Comparison of ENCODE assay signal across 22 cellular contexts in the genomic region with DNA sequence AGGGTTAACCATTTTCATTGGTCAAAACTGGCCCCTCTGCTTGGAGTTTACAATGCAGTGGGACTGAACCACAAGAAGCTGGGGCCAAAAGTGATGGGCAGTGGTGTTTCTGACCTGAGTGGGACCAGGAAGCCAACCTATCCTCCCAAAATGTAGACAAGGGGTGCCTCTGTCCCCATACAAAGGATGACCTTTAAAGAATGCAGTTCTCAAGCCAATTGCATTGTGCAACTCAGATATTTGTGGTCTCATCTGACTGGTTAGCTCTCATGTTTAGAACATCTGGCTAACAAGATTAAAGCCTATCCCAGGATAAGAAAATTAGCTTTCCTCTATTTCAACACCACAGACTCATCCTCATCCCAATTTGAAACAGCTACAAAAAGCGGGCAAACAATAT. TPM values are rescaled to one million over a fixed set of nuclear protein-coding genes. Genes with fewer than 3 reads are reported as not detected.
DNase-seq lines count a peak whose midpoint lies in the region; ATAC-seq and TF ChIP-seq lines count a peak whose summit lies in the region.
"Had no signal": no experiment of that assay in that cellular context is flagged by ENCODE, and none has a peak within 500 bp of the region (broad histone marks: within the 10 kb centered on the region; RNA-seq: fewer than 3 reads in every experiment).

No MANE protein-coding gene starts in this region.

- H3K9me3 ChIP-seq in gastroesophageal sphincter (no peaks in the 10 kb centered on the region), mucosa of descending colon (no peaks in the 10 kb centered on the region), osteoblast (ENCODE audit: low read depth, low read length) (peaks cover 4% of the 10 kb centered on the region)
- H3K9me3 ChIP-seq: BLaER1 treated with 17β-estradiol and CSF1 and Interleukin-3, amounts not matched to agents 10 nM and 100 nM; testis had no signal

- H3K27me3 ChIP-seq in gastroesophageal sphincter (no peaks in the 10 kb centered on the region), osteoblast (ENCODE audit: insufficient read depth, low read length) (no peaks in the 10 kb centered on the region)
- H3K27me3 ChIP-seq: BLaER1 treated with 17β-estradiol and CSF1 and Interleukin-3, amounts not matched to agents 10 nM and 100 nM; testis had no signal

- intact Hi-C loops in Right ventricle myocardium inferior (cut with DNase I) (no loop called here), cardiac septum (cut with DNase I) (no loop called here), mucosa of descending colon (cut with DNase I, micrococcal nuclease) (no loop called here)

- no peaks in the 10 kb centered on the region for H4K20me1 ChIP-seq in osteoblast (ENCODE audit: insufficient read depth, low read length)

- TF ChIP-seq POLR2A in gastroesophageal sphincter (IDR thresholded peaks at IDR 0.05), result no peak

- no peak overlapping the region for H3K4me2 ChIP-seq in osteoblast (ENCODE audit: insufficient read depth, low read length)
- H3K4me2 ChIP-seq: BLaER1 treated with 17β-estradiol and CSF1 and Interleukin-3, amounts not matched to agents 10 nM and 100 nM; PC-9 had no signal

- no peak overlapping the region for H2AFZ ChIP-seq in osteoblast (ENCODE audit: low read length)
- H2AFZ ChIP-seq: PC-9 had no signal

- TF ChIP-seq EP300 in gastroesophageal sphincter (IDR thresholded peaks at IDR 0.05), result no peak

- H3K4me1 ChIP-seq in gastroesophageal sphincter (peaks cover 0 to 30% (median 2%) of the 10 kb centered on the region in 3 donors), mucosa of descending colon (ENCODE audit: low read depth) (no peaks in the 10 kb centered on the region), osteoblast (ENCODE audit: insufficient read depth, low read length) (no peaks in the 10 kb centered on the region)

- no peaks in the 10 kb centered on the region for H3K36me3 ChIP-seq in gastroesophageal sphincter
- H3K36me3 ChIP-seq in mucosa of descending colon (ENCODE audit: low read depth), result no peaks in the 10 kb centered on the region
- H3K36me3 ChIP-seq in osteoblast (ENCODE audit: insufficient read depth, low read length), result no peaks in the 10 kb centered on the region

- TF ChIP-seq CTCF in gastroesophageal sphincter (IDR thresholded peaks at IDR 0.05) (no peak), mucosa of descending colon (IDR thresholded peaks at IDR 0.05) (no peak), osteoblast (IDR thresholded peaks at IDR 0.05; ENCODE audit: extremely low read depth, low read depth, low read length) (no peak)

- no peaks in the 10 kb centered on the region for H3K79me2 ChIP-seq in osteoblast (ENCODE audit: insufficient read depth, low read length)

- H3K27ac ChIP-seq in gastroesophageal sphincter (peak overlapping the region in 3 of 4 donors; percentile 41 to 55 (median 50)), osteoblast (ENCODE audit: low read depth, low read length) (no peak overlapping the region)
- H3K27ac ChIP-seq: 22Rv1; BLaER1 treated with 17β-estradiol and CSF1 and Interleukin-3, amounts not matched to agents 10 nM and 100 nM; PC-9; SK-N-MC; testis had no signal

- WGBS in gastroesophageal sphincter (ENCODE audit: low coverage in 1 of 2), 2 donors, result 63 to 67% methylated on average over 1 of the region's 1 CpG

- H3K4me3 ChIP-seq in gastroesophageal sphincter (no peak overlapping the region), mucosa of descending colon (no peak overlapping the region), osteoblast (ENCODE audit: insufficient read depth, low read length) (no peak overlapping the region)
- H3K4me3 ChIP-seq: BLaER1 treated with 17β-estradiol and CSF1 and Interleukin-3, amounts not matched to agents 10 nM and 100 nM; PC-9; SK-N-MC; testis had no signal

- ATAC-seq in Right ventricle myocardium inferior (peak; percentile 87), gastroesophageal sphincter (peak; percentile 83), mucosa of descending colon (peak; percentile 40), HG02870 (IDR thresholded peaks at IDR 0.05; ENCODE audit: unreplicated experiment) (no peak)
- ATAC-seq: activated CD8-positive, alpha-beta memory T cell treated with anti-CD3 and anti-CD28 coated beads, Interleukin-2, amount 10 ng/mL, durations not matched to agents 7 days and 5 days had no signal

- DNase-seq in Right ventricle myocardium inferior (ENCODE audit: missing footprints), result no peak
- DNase-seq in cardiac septum (ENCODE audit: low spot score), result no peak
- no peak for DNase-seq in mucosa of descending colon
- DNase-seq in osteoblast (ENCODE audit: insufficient read length, low spot score, missing footprints), result no peak
- DNase-seq in A172 (ENCODE audit: low spot score), result no peak
- DNase-seq in HUDEP-2 (lab: John Stamatoyannopoulos, UW; ENCODE audit: unreplicated experiment in 76 of 76), result no peak
- DNase-seq: activated CD4-positive, CD25-positive, alpha-beta regulatory T cell treated with anti-CD3 and anti-CD28 coated beads, Interleukin-2, amount 50 U/mL, for 72 hours; activated CD8-positive, alpha-beta memory T cell treated with anti-CD3 and anti-CD28 coated beads, Interleukin-2, amount 10 ng/mL, durations not matched to agents 7 days and 5 days; activated effector memory CD4-positive, alpha-beta T cell treated with anti-CD3 and anti-CD28 coated beads, Interleukin-2, amount 50 U/mL, for 16 hours; immature natural killer cell; NCI-H1048; NCI-H69; PC-9; stimulated activated CD4-positive, alpha-beta T cell treated with anti-CD3 and anti-CD28 coated beads, Interleukin-4, amount 100 ng/mL, for 1 hour; stimulated activated CD8-positive, alpha-beta memory T cell treated with anti-CD3 and anti-CD28 coated beads, Interleukin-4, amount 100 ng/mL, for 48 hours; T1000; testis had no signal

RNA-seq across cellular contexts. Expression of a gene that starts 26.8 kb away (rescaled TPM):
- total RNA-seq in Right ventricle myocardium inferior (13.8 TPM), cardiac septum (11.4 TPM), gastroesophageal sphincter (10 to 100 TPM; 22.1 to 54.0 (median 42.7) TPM), mucosa of descending colon (10 to 100 TPM in 2 of 3 donors, 1 to 10 TPM in 1; 9.7 to 27.2 (median 18.2) TPM), osteoblast (0.29 and 2.2 TPM in 2 replicates)
- 12.9 and 24.0 TPM in 2 replicates for total RNA-seq in A172 (2014; rRNA removed; shearing (Covaris generic))
